In the genomic region with DNA sequence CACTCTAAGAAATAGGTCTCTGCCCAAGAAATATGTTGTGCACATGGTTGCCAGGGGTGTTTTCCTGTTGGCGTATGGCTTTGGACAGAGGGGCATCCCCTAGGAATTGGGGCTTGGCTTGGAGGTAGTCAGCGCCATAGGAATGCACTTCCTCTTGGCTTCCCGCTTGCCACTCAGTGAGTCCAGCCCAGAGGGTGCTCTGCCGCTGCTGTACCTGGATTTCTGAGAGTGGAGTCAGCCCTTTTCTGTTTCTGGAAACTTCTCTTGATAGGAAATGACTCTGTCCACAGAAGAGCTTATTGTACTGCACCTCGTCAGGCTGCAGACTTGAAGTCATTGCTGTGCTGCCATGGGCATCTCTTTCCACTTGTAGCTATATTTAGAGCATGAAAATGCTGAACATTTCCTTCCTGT, we compare ENCODE assay signal across 8 cellular contexts.
DNase-seq lines count a peak whose midpoint lies in the region; ATAC-seq and TF ChIP-seq lines count a peak whose summit lies in the region.

No MANE protein-coding gene starts in this region.

- H3K27me3 ChIP-seq in HL-60 (ENCODE audit: insufficient read depth, poor library complexity, severe bottlenecking) (no peaks in the 10 kb centered on the region), aorta (ENCODE audit: control insufficient read depth in 1 of 2, insufficient read depth in 2 of 2, low read length in 1 of 2) (no peaks in the 10 kb centered on the region)

- TF ChIP-seq CTCF in AG04449 (IDR thresholded peaks at IDR 0.05; ENCODE audit: insufficient read depth, low read length, missing control alignments) (no peak), HL-60 (IDR thresholded peaks at IDR 0.05; ENCODE audit: insufficient read depth, low read length) (no peak)

- CTCF ChIA-PET in AG04449 (lab: Yijun Ruan, JAX) = interaction anchor here (1.3 to 1.6 kb wide), 2 partner anchors 274 to 314 kb away, joined by 6 read pairs; no protein-coding TSS in a partner anchor

- intact Hi-C loops in left colon (cut with DNase I, micrococcal nuclease) (no loop called here), aorta (cut with DNase I) (loop anchor here in 1 of 2 donors (5.0 kb wide), 1 partner anchor 55 kb away; no protein-coding TSS in a partner anchor)

- POLR2A ChIA-PET in AG04449 (lab: Yijun Ruan, JAX) = interaction anchor here (0.9 kb wide), 1 partner anchor 19 kb away, joined by 7 read pairs; no protein-coding TSS in a partner anchor

- H3K9me3 ChIP-seq in aorta (ENCODE audit: control insufficient read depth, low read length) = no peaks in the 10 kb centered on the region

- DNase-seq in AG04449 (ENCODE audit: low read depth, low spot score) (no peak), HL-60 (ENCODE audit: low read depth in 1 of 2, low spot score in 1 of 2) (peak in 1 of 2 experiments; percentile 46), left colon (no peak), aorta (peak; percentile 69 to 79), NCI-H1092 (lab: John Stamatoyannopoulos, UW) (no peak), NCI-H69 (lab: John Stamatoyannopoulos, UW) (no peak)

- peak; percentile 10 for ATAC-seq in left colon
- ATAC-seq in aorta (ENCODE audit: low FRiP score) = peak; percentile 59
- ATAC-seq in GM18858 (IDR thresholded peaks at IDR 0.05; ENCODE audit: unreplicated experiment) = no peak

- no peaks in the 10 kb centered on the region for H3K36me3 ChIP-seq in aorta (ENCODE audit: control insufficient read depth in 1 of 2, insufficient read depth in 2 of 2, low read length in 1 of 2)

- H3K4me3 ChIP-seq in AG04449 (ENCODE audit: low read depth, low read length) (peak overlapping the region; percentile 39), HL-60 (replicated peaks; ENCODE audit: insufficient read depth, low read length) (no peak overlapping the region), aorta (ENCODE audit: low read length in 2 of 2) (peak overlapping the region; percentile 1 to 50)

- H3K27ac ChIP-seq in HL-60 (replicated peaks) (peak overlapping the region; percentile 28; the same call in 1 of the 2 replicates), angular gyrus (ENCODE audit: low read depth, low read length) (peak overlapping the region; percentile 45), aorta (ENCODE audit: low read depth in 1 of 2, low read length in 2 of 2) (peak overlapping the region in 1 of 2 donors; percentile 66)

- 1% methylated on average over 5 of the region's 5 CpGs for WGBS in aorta, 2 donors

- H3K4me1 ChIP-seq in aorta (ENCODE audit: control insufficient read depth in 1 of 2, insufficient read depth in 2 of 2, low read length in 2 of 2) = no peaks in the 10 kb centered on the region

Comparison
In these comparisons a context has a peak if more than half of its experiments do, and no peak if none do; other contexts are left out.
1. DNase-seq: peak in aorta (2 of 2); none in AG04449 (single experiment), left colon (0 of 2), NCI-H1092 (single experiment) and NCI-H69 (single experiment).